In the genomic region with DNA sequence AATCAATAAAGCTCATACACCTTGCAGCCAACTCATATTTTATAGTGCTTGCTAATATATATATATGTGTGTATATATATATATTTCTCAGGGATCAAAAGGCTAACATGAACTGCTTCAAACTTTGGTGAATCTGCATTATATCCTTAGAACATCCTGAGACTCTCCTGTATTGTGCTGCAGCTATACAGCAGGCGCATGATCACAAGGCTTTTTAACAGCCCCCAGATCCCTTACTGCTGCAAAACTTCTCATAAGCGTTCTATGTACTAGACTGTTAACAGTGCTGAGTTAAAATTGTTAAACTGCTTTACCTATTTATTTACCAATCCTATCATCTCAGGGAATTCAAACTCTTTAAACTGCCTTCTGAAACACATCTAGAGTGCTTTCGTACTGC, we compare ENCODE assay signal across 7 cellular contexts. TPM values are rescaled to one million over a fixed set of nuclear protein-coding genes. Genes with fewer than 3 reads are reported as not detected.
DNase-seq lines count a peak whose midpoint lies in the region; ATAC-seq and TF ChIP-seq lines count a peak whose summit lies in the region.

No MANE protein-coding gene starts in this region.

- no peak overlapping the region for H2AFZ ChIP-seq in HCT116 (ENCODE audit: low read depth, low read length, poor library complexity, severe bottlenecking)

- CTCF ChIA-PET in HCT116 (lab: Charles Lee), result no interaction called here

- ATAC-seq in HCT116, result no peak
- peak; percentile 36; the same call in 2 of the 3 replicates for ATAC-seq in RWPE2 (ENCODE audit: low read depth)
- ATAC-seq in psoas muscle, result no peak
- no peak for ATAC-seq in HG03108 (IDR thresholded peaks at IDR 0.05; ENCODE audit: unreplicated experiment)

- no peaks in the 10 kb centered on the region for H3K9me2 ChIP-seq in HCT116 (ENCODE audit: insufficient read depth)

- in situ Hi-C loops in GM13976 (cut with MboI; ENCODE audit: low sequenced_read_pairs, unreplicated experiment), result loop anchor here (10.0 to 25.0 kb wide), 2 partner anchors 97 to 290 kb away; a partner anchor contains a TSS

- BruUV-seq in HCT116 (replicated peaks; lab: Mats Ljungman, UMichigan), result no TSS peak

- H3K27ac ChIP-seq in HCT116 (ENCODE audit: low read depth, low read length) (peak overlapping the region; percentile 85; the same call in 1 of the 2 replicates), RWPE2 (ENCODE audit: poor library complexity, severe bottlenecking) (peak overlapping the region; percentile 77), esophagus squamous epithelium (peak overlapping the region in 3 of 4 donors; percentile 89 to 96 (median 94)), psoas muscle (peak overlapping the region; percentile 91)

- POLR2A ChIA-PET in HCT116 (lab: Charles Lee), result no interaction called here

- TF ChIP-seq POLR2A in HCT116 (IDR thresholded peaks at IDR 0.05; ENCODE audit: borderline replicate concordance, extremely low read depth, insufficient read depth, insufficient read length) (no peak), esophagus squamous epithelium (IDR thresholded peaks at IDR 0.05) (no peak)

- no peaks in the 10 kb centered on the region for H4K20me1 ChIP-seq in HCT116 (ENCODE audit: insufficient read depth)

- peaks cover 63% of the 10 kb centered on the region for H3K79me2 ChIP-seq in HCT116 (ENCODE audit: insufficient read depth, low read length)

- 7 to 13% methylated on average over 3 of the region's 3 CpGs for WGBS in esophagus squamous epithelium, 2 donors
- 8 to 12% (median 9%) methylated on average over 3 of the region's 3 CpGs for WGBS in psoas muscle, 3 donors

- H3K4me3 ChIP-seq in HCT116 (replicated peaks in 1 of 2; ENCODE audit: low read depth in 1 of 2, low read length in 2 of 2) (peak overlapping the region; percentile 82 to 92), RWPE2 (ENCODE audit: severe bottlenecking) (peak overlapping the region; percentile 61), esophagus squamous epithelium (peak overlapping the region; percentile 63 to 99 (median 86)), psoas muscle (peak overlapping the region; percentile 86)

- H3K27me3 ChIP-seq in HCT116 (ENCODE audit: insufficient read depth, low read length), result no peaks in the 10 kb centered on the region
- no peaks in the 10 kb centered on the region for H3K27me3 ChIP-seq in RWPE2 (ENCODE audit: insufficient read depth, poor library complexity, severe bottlenecking)
- H3K27me3 ChIP-seq in esophagus squamous epithelium, result no peaks in the 10 kb centered on the region
- H3K27me3 ChIP-seq in psoas muscle (ENCODE audit: insufficient read depth in 3 of 3, low read length in 2 of 3), result no peaks in the 10 kb centered on the region

- no peak for TF ChIP-seq RAD21 in HCT116 (IDR thresholded peaks at IDR 0.05; ENCODE audit: low read depth)

- H3K9ac ChIP-seq in HCT116 (ENCODE audit: low read length), result peak overlapping the region; percentile 99

- H3K4me1 ChIP-seq in HCT116 (ENCODE audit: control insufficient read depth in 1 of 2, insufficient read depth in 2 of 2, low read length in 2 of 2) (peaks cover 11 to 19% of the 10 kb centered on the region in 2 experiments), RWPE2 (ENCODE audit: insufficient read depth, poor library complexity, severe bottlenecking) (peaks cover 34% of the 10 kb centered on the region), esophagus squamous epithelium (peaks cover 13 to 55% (median 24%) of the 10 kb centered on the region in 3 donors), psoas muscle (peaks cover 43% of the 10 kb centered on the region)

- TF ChIP-seq CTCF in HCT116 (IDR thresholded peaks at IDR 0.05 in 2 of 3, conservative IDR thresholded peaks at IDR 0.05 in 1 of 3; ENCODE audit: borderline replicate concordance in 1 of 3, insufficient read depth in 1 of 3, low read depth in 2 of 3, low read length in 2 of 3) (no peak), RWPE2 (IDR thresholded peaks at IDR 0.05; ENCODE audit: poor library complexity, severe bottlenecking) (no peak), esophagus squamous epithelium (IDR thresholded peaks at IDR 0.05) (no peak), psoas muscle (IDR thresholded peaks at IDR 0.05) (no peak), GM13976 (IDR thresholded peaks at IDR 0.05; ENCODE audit: borderline replicate concordance, control extremely low read depth, extremely low read depth, insufficient read depth, missing control alignments) (no peak)

- intact Hi-C loops in HCT116 (cut with micrococcal nuclease), result no loop called here
- intact Hi-C loops in esophagus squamous epithelium (cut with DNase I), result loop anchor here (10.0 kb wide), 1 partner anchor 297 kb away; no protein-coding TSS in a partner anchor
- intact Hi-C loops in psoas muscle (cut with DNase I), result loop anchor here (5.0 to 10.0 kb wide), 3 partner anchors 65 to 280 kb away; no protein-coding TSS in a partner anchor

- H3K4me2 ChIP-seq in HCT116 (ENCODE audit: low read length), result peak overlapping the region; percentile 84

- DNase-seq in HCT116 (ENCODE audit: low read depth, low spot score), result no peak
- no peak for DNase-seq in RWPE2 (ENCODE audit: low spot score)
- no peak for DNase-seq in esophagus squamous epithelium (lab: John Stamatoyannopoulos, UW)
- DNase-seq in psoas muscle, result no peak
- DNase-seq in GM13976 (ENCODE audit: low spot score), result no peak
- DNase-seq in activated CD4-positive, alpha-beta T cell treated with anti-CD3 and anti-CD28 coated beads, Interleukin-2, amount 50 U/mL, for 4 hours, result no peak

- H3K36me3 ChIP-seq in HCT116 (ENCODE audit: control insufficient read depth in 1 of 2, insufficient read depth in 2 of 2, low read length in 2 of 2) (no peaks in the 10 kb centered on the region), RWPE2 (ENCODE audit: low read depth) (peaks cover 14% of the 10 kb centered on the region), esophagus squamous epithelium (no peaks in the 10 kb centered on the region), psoas muscle (ENCODE audit: insufficient read depth in 1 of 2, low read depth in 1 of 2) (no peaks in the 10 kb centered on the region)

- H3K9me3 ChIP-seq in HCT116 (ENCODE audit: control insufficient read depth in 1 of 2, insufficient read depth in 1 of 2, low read depth in 1 of 2, low read length in 2 of 2), result no peaks in the 10 kb centered on the region
- H3K9me3 ChIP-seq in RWPE2 (ENCODE audit: severe bottlenecking), result no peaks in the 10 kb centered on the region
- H3K9me3 ChIP-seq in esophagus squamous epithelium, result no peaks in the 10 kb centered on the region
- no peaks in the 10 kb centered on the region for H3K9me3 ChIP-seq in psoas muscle

- RAD21 ChIA-PET in HCT116 (lab: Charles Lee; ENCODE audit: low non-redundant PET in 1 of 2, low total read pairs in 2 of 2, uncharacterized antibody in 2 of 2, unreplicated experiment in 2 of 2), result no interaction called here

TF ChIP-seq in HCT116, 20 proteins besides CTCF, POLR2A, EP300 and RAD21:
- TF ChIP-seq ELF1 (IDR thresholded peaks at IDR 0.05; ENCODE audit: borderline replicate concordance, low read depth) (no peak), EGR1 (IDR thresholded peaks at IDR 0.05; ENCODE audit: low read depth) (no peak), TCF7L2 (IDR thresholded peaks at IDR 0.05; ENCODE audit: borderline replicate concordance, extremely low read depth, insufficient read depth, insufficient read length) (no peak)
- TF ChIP-seq, protein P1, sequence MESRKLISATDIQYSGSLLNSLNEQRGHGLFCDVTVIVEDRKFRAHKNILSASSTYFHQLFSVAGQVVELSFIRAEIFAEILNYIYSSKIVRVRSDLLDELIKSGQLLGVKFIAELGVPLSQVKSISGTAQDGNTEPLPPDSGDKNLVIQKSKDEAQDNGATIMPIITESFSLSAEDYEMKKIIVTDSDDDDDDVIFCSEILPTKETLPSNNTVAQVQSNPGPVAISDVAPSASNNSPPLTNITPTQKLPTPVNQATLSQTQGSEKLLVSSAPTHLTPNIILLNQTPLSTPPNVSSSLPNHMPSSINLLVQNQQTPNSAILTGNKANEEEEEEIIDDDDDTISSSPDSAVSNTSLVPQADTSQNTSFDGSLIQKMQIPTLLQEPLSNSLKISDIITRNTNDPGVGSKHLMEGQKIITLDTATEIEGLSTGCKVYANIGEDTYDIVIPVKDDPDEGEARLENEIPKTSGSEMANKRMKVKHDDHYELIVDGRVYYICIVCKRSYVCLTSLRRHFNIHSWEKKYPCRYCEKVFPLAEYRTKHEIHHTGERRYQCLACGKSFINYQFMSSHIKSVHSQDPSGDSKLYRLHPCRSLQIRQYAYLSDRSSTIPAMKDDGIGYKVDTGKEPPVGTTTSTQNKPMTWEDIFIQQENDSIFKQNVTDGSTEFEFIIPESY (IDR thresholded peaks at IDR 0.05; ENCODE audit: extremely low read depth, insufficient replicate concordance, low read length), result no peak
TF ChIP-seq in HCT116: peak in this region for 0.

RNA-seq across cellular contexts. Expression of a gene that starts 1.3 kb away (rescaled TPM):
- total RNA-seq in HCT116 (2021; ENCODE audit: unreplicated experiment) (28.7 TPM), esophagus squamous epithelium (10 to 100 TPM; 15.3 to 35.5 (median 24.9) TPM), psoas muscle (10 to 100 TPM; 16.5 to 28.1 (median 21.7) TPM)
- 13.0 and 13.5 TPM in 2 replicates for polyA plus RNA-seq in HCT116 (2012)
- 10 to 100 TPM in 2 of 3 donors, 1 to 10 TPM in 1; 5.7 to 23.5 (median 11.9) TPM for polyA plus RNA-seq in psoas muscle

RNA-seq across cellular contexts. Expression of a gene that starts 55.4 kb away (rescaled TPM):
- total RNA-seq in HCT116 (2021; ENCODE audit: unreplicated experiment) (12.8 TPM), esophagus squamous epithelium (1 to 10 TPM in 2 of 4 donors, under 1 TPM in 1, not detected in 1; 0.26 to 1.5 (median 1.3) TPM), psoas muscle (under 1 TPM; 0.28 to 0.44 (median 0.33) TPM)
- 15.0 and 15.5 TPM in 2 replicates for polyA plus RNA-seq in HCT116 (2012)
- polyA plus RNA-seq in psoas muscle, result under 1 TPM; 0.13 to 0.61 (median 0.30) TPM
